Comparison of ENCODE assay signal across 8 cellular contexts in the genomic region with DNA sequence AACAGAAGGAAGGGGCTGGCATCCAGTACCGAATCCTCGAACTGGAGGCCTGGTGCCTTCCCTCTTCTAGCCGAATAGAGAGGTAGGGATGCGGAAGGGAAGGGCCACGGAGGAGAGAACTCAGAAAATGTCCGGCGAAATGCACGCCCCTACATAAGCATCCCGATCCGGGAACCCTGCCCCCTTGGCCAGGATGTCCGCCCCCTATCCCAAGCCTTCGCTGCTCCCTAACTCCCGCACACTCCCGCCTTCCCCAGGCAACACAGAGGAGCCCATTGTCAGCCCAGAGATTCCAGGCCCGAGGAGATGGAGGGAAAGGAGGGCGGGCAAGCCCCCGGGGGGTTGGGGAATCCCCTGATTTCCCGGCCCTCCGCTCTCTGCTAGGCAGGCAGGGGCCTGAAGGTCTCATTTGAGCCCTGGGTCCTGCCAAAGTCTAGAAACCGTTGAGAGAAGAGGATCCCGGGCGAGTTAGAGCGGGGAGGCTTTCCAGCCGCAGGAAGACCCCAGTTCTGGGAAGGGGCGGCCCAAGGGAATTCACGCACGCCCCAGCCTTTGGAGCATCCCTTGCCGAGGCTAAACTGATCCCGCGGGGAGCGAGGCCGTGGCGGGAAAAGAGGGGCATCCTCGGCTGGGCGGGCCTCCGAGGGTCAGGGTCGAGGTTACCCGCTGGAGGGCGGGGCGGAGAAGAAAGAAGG. TPM values are rescaled to one million over a fixed set of nuclear protein-coding genes. Genes with fewer than 3 reads are reported as not detected.
DNase-seq lines count a peak whose midpoint lies in the region; ATAC-seq, FAIRE-seq and TF ChIP-seq lines count a peak whose summit lies in the region.

No MANE protein-coding gene starts in this region.

- POLR2A ChIA-PET in H1 (lab: Charles Lee; ENCODE audit: partially characterized antibody), result interaction anchor here (0.9 to 12.4 kb wide), 18 partner anchors 10 to 195 kb away, joined by 3 to 245 read pairs (median 5); partner anchors contain the start of genes RNASE8, TMEM253 and ZNF219

- H2BK15ac ChIP-seq in H1 (ENCODE audit: low read length), result no peak overlapping the region; the same call in 1 of the 2 replicates

- H3K4me3 ChIP-seq in H1 (ENCODE audit: extremely low read depth in 1 of 4, insufficient read depth in 2 of 4, low read depth in 3 of 4, low read length in 4 of 4) (peak overlapping the region; percentile 52 to 98 (median 82)), mesodermal cell (ENCODE audit: extremely low read depth, insufficient read depth, low read length, poor library complexity, severe bottlenecking) (peak overlapping the region; percentile 74), tibial nerve (peak overlapping the region; percentile 54 to 88 (median 74))

- no peak for TF ChIP-seq CTCF in H1 (IDR thresholded peaks at IDR 0.05; ENCODE audit: control extremely low read depth in 1 of 3, insufficient read depth in 1 of 3, low read depth in 1 of 3, low read length in 3 of 3)
- peak in 2 of 5 experiments; percentile 7 to 13 for TF ChIP-seq CTCF in tibial nerve (IDR thresholded peaks at IDR 0.05)

- CTCF ChIA-PET in H1 (lab: Charles Lee; ENCODE audit: partially characterized antibody), result interaction anchor here (1.1 to 6.6 kb wide), 23 partner anchors 13 to 98 kb away, joined by 3 to 110 read pairs (median 8); partner anchors contain the start of genes NDRG2, RNASE8, TMEM253 and ZNF219

- TF ChIP-seq EP300 in H1 (IDR thresholded peaks at IDR 0.05; ENCODE audit: borderline replicate concordance in 1 of 2, low read depth in 2 of 2, low read length in 2 of 2) (no peak), tibial nerve (IDR thresholded peaks at IDR 0.05) (peak in 1 of 2 donors; percentile 67)

- peak in 1 of 2 experiments; percentile 16; a peak in 1 of 3 replicates for TF ChIP-seq POLR2A in H1 (IDR thresholded peaks at IDR 0.05; ENCODE audit: control extremely low read depth in 1 of 2, low read depth in 2 of 2, low read length in 2 of 2)
- no peak for TF ChIP-seq POLR2A in tibial nerve (IDR thresholded peaks at IDR 0.05)

- peak overlapping the region; percentile 80 for H4K5ac ChIP-seq in H1 (ENCODE audit: insufficient read length, low read depth, low read length)

- no peak for FAIRE-seq in H1 (lab: Jason Lieb, UNC)

- H3K27ac ChIP-seq in H1 (ENCODE audit: low read depth, low read length) (peak overlapping the region; percentile 71; the same call in 1 of the 2 replicates), mesodermal cell (ENCODE audit: low read depth, low read length, severe bottlenecking) (peak overlapping the region; percentile 91), tibial nerve (peak overlapping the region; percentile 81 to 97 (median 94))

- H3K27me3 ChIP-seq in H1 (replicated peaks in 1 of 4; ENCODE audit: control insufficient read depth in 3 of 4, extremely low read depth in 1 of 4, insufficient read depth in 3 of 4, low read length in 3 of 4) (peaks cover 0 to 4% (median 0%) of the 10 kb centered on the region in 4 experiments; a peak in 3 of 7 replicates), tibial nerve (no peaks in the 10 kb centered on the region)

- H3K4me2 ChIP-seq in H1 (ENCODE audit: insufficient read depth in 1 of 2, low read depth in 2 of 2, low read length in 2 of 2), result peak overlapping the region; percentile 94 to 96

- H3K14ac ChIP-seq in H1 (ENCODE audit: insufficient read length), result no peak overlapping the region

- no peak overlapping the region for H2AFZ ChIP-seq in H1 (ENCODE audit: low read length)

- H2BK20ac ChIP-seq in H1 (ENCODE audit: low read length), result no peak overlapping the region

- no peak for TF ChIP-seq RAD21 in H1 (IDR thresholded peaks at IDR 0.05 in 1 of 2, conservative IDR thresholded peaks at IDR 0.05 in 1 of 2; ENCODE audit: low read depth in 2 of 2, low read length in 2 of 2)

- H2BK12ac ChIP-seq in H1 (ENCODE audit: low read depth, low read length), result no peak overlapping the region

- ATAC-seq in GM21526 (IDR thresholded peaks at IDR 0.05; ENCODE audit: low FRiP score, unreplicated experiment), result no peak

- peak overlapping the region; percentile 85 for H4K8ac ChIP-seq in H1 (ENCODE audit: extremely low read depth, insufficient read depth, low read length)

- H3K9me3 ChIP-seq in H1 (ENCODE audit: insufficient read depth in 2 of 2, low read depth in 1 of 2, low read length in 1 of 2) (no peaks in the 10 kb centered on the region), mesodermal cell (ENCODE audit: control insufficient read depth, low read length) (no peaks in the 10 kb centered on the region), tibial nerve (no peaks in the 10 kb centered on the region)

- peak overlapping the region; percentile 61 for H4K91ac ChIP-seq in H1 (replicated peaks; ENCODE audit: insufficient read length, low read length)

- H3K4ac ChIP-seq in H1 (replicated peaks; ENCODE audit: insufficient read length, low read depth, low read length), result peak overlapping the region; percentile 88

- peak overlapping the region; percentile 71; the same call in 1 of the 2 replicates for H2BK5ac ChIP-seq in H1 (ENCODE audit: low read depth, low read length)

- H3K79me1 ChIP-seq in H1 (ENCODE audit: low read depth, low read length), result no peaks in the 10 kb centered on the region

- peaks cover 0 to 13% of the 10 kb centered on the region in 2 experiments; a peak in 2 of 4 replicates for H3K79me2 ChIP-seq in H1 (ENCODE audit: control insufficient read depth in 1 of 2, insufficient read depth in 2 of 2, low read length in 2 of 2)

- 1% methylated on average over 28 of the region's 40 CpGs; no CpG with 5 or more reads in 1 of the 2 experiments for WGBS in H1 (ENCODE audit: extremely low coverage in 1 of 2, insufficient coverage in 1 of 2, insufficient read length in 1 of 2, insufficient replicate concordance in 2 of 2, low coverage in 1 of 2, low lambda C conversion rate in 2 of 2, missing lambda C conversion rate in 1 of 2), 2 experiments
- 0 to 1% methylated on average over 33 of the region's 40 CpGs for WGBS in mesodermal cell (ENCODE audit: insufficient coverage in 2 of 2), 2 experiments
- WGBS in tibial nerve, 2 donors, result 1% methylated on average over 32 to 36 of the region's 40 CpGs

- H3K9ac ChIP-seq in H1 (replicated peaks in 1 of 4; ENCODE audit: extremely low read depth in 1 of 4, low read depth in 3 of 4, low read length in 3 of 4), result peak overlapping the region; percentile 66 to 76 (median 72)

- peaks cover 25% of the 10 kb centered on the region; the same call in 1 of the 2 replicates for H3K23me2 ChIP-seq in H1 (ENCODE audit: low read depth, low read length)

- peak; percentile 71 for DNase-seq in activated effector memory CD4-positive, alpha-beta T cell treated with anti-CD3 and anti-CD28 coated beads, Interleukin-2, amount 50 U/mL, for 16 hours
- no peak for DNase-seq in activated effector memory CD4-positive, alpha-beta T cell treated with Interleukin-2 at 50 U/mL for 16 hours
- DNase-seq in SK-MEL-5 (ENCODE audit: low read depth, low spot score) (peak; percentile 45), H1 (ENCODE audit: low read depth in 1 of 2, low spot score in 2 of 2) (peak in 1 of 2 experiments; percentile 81), tibial nerve (ENCODE audit: low spot score in 2 of 2) (peak in 1 of 2 donors; percentile 39), NCI-H1048 (lab: John Stamatoyannopoulos, UW) (no peak)

- peaks cover 9 to 14% (median 10%) of the 10 kb centered on the region in 4 experiments; a peak in 5 of 8 replicates for H3K36me3 ChIP-seq in H1 (ENCODE audit: control insufficient read depth in 2 of 4, insufficient read depth in 4 of 4, low read length in 3 of 4)
- peaks cover 21% of the 10 kb centered on the region for H3K36me3 ChIP-seq in mesodermal cell (ENCODE audit: control insufficient read depth, insufficient read depth, low read length)
- peaks cover 0 to 8% (median 0%) of the 10 kb centered on the region in 3 donors for H3K36me3 ChIP-seq in tibial nerve

- in situ Hi-C loops in SK-MEL-5 (cut with HindIII; ENCODE audit: low pct_unique_long_range_greater_than_20kb, low sequenced_read_pairs), result no loop called here

- peak overlapping the region; percentile 71 for H3K56ac ChIP-seq in H1 (replicated peaks; ENCODE audit: insufficient read length, low read depth, low read length)

- H3K4me1 ChIP-seq in H1 (replicated peaks in 1 of 4; ENCODE audit: control insufficient read depth in 3 of 4, insufficient read depth in 4 of 4, low read length in 3 of 4) (peaks cover 3 to 14% (median 8%) of the 10 kb centered on the region in 4 experiments), mesodermal cell (ENCODE audit: control insufficient read depth, insufficient read depth, low read length, poor library complexity, severe bottlenecking) (peaks cover 9% of the 10 kb centered on the region), tibial nerve (peaks cover 0 to 50% (median 32%) of the 10 kb centered on the region in 4 donors)

- no peak overlapping the region for H2AK5ac ChIP-seq in H1 (ENCODE audit: low read depth, low read length)

- H3K18ac ChIP-seq in H1 (ENCODE audit: extremely low read depth, low read length), result peak overlapping the region; percentile 83; the same call in 1 of the 2 replicates

- peaks cover under 1 to 2% of the 10 kb centered on the region in 2 experiments for H4K20me1 ChIP-seq in H1 (replicated peaks in 1 of 2; ENCODE audit: control insufficient read depth in 1 of 2, insufficient read depth in 2 of 2, low read length in 2 of 2)

- peak overlapping the region; percentile 52 for H3K23ac ChIP-seq in H1 (ENCODE audit: insufficient read length)

- no peak overlapping the region for H2BK120ac ChIP-seq in H1 (replicated peaks; ENCODE audit: low read depth, low read length)

RNA-seq across cellular contexts. Expression of gene ARHGEF40, which starts 0.6 kb away (rescaled TPM):
- total RNA-seq in SK-MEL-5 (2014; rRNA removed; shearing (Covaris generic)), result 16.0 and 19.7 TPM in 2 replicates
- 26.1 and 28.5 TPM in 2 replicates for polyA plus RNA-seq in SK-MEL-5 (2015; cell fraction: cytosol; rRNA removed)
- polyA plus RNA-seq in SK-MEL-5 (2015; cell fraction: nucleus; rRNA removed), result 64.7 and 65.0 TPM in 2 replicates
- total RNA-seq in H1 (2021; fragmentation: NEBNext Ultra II Directional; extraction: Animal tissue kit (Norgen Biotek cat#: 25700)), result 49.5 and 53.1 TPM in 2 replicates
- 99.6 and 101 TPM in 2 replicates for polyA plus RNA-seq in H1 (2011; rRNA removed)
- polyA plus RNA-seq in H1 (2011; cell fraction: cytosol; rRNA removed), result 59.7 TPM
- 228 TPM for polyA plus RNA-seq in H1 (2011; cell fraction: nucleus; rRNA removed)
- polyA plus RNA-seq in H1 (2012, experiment 1 of 2), result 38.9 to 57.5 TPM (median 53.8 TPM) in 4 replicates
- 42.3 TPM for polyA plus RNA-seq in H1 (2012, experiment 2 of 2)
- 27.6 TPM for polyA plus RNA-seq in H1 (2013, experiment 1 of 2)
- 24.6 TPM for polyA plus RNA-seq in H1 (2013, experiment 2 of 2)
- polyA minus RNA-seq in H1 (2011; rRNA and poly(A)+ RNA removed), result 61.6 and 73.8 TPM in 2 replicates
- polyA minus RNA-seq in H1 (2011; cell fraction: cytosol; rRNA and poly(A)+ RNA removed), result 34.4 TPM
- 54.1 TPM for polyA minus RNA-seq in H1 (2011; cell fraction: nucleus; rRNA and poly(A)+ RNA removed)
- 60.7 TPM for polyA plus RNA-seq in mesodermal cell (2013, experiment 1 of 2)
- 49.3 TPM for polyA plus RNA-seq in mesodermal cell (2013, experiment 2 of 2)
- 100 to 1,000 TPM in 1 of 4 donors, 10 to 100 TPM in 3; 72.5 to 128 (median 80.9) TPM for total RNA-seq in tibial nerve

RNA-seq across cellular contexts. Expression of gene RNASE8, which starts 11.9 kb away (rescaled TPM):
- total RNA-seq in SK-MEL-5 (2014; rRNA removed; shearing (Covaris generic)), result not detected in 2 replicates
- not detected in 2 replicates for polyA plus RNA-seq in SK-MEL-5 (2015; cell fraction: cytosol; rRNA removed)
- not detected in 2 replicates for polyA plus RNA-seq in SK-MEL-5 (2015; cell fraction: nucleus; rRNA removed)
- not detected in 2 replicates for total RNA-seq in H1 (2021; fragmentation: NEBNext Ultra II Directional; extraction: Animal tissue kit (Norgen Biotek cat#: 25700))
- polyA plus RNA-seq in H1 (2011; rRNA removed), result not detected in 2 replicates
- not detected for polyA plus RNA-seq in H1 (2011; cell fraction: cytosol; rRNA removed)
- polyA plus RNA-seq in H1 (2011; cell fraction: nucleus; rRNA removed), result not detected
- polyA plus RNA-seq in H1 (2012, experiment 1 of 2), result not detected in 4 replicates
- not detected for polyA plus RNA-seq in H1 (2012, experiment 2 of 2)
- polyA plus RNA-seq in H1 (2013, experiment 1 of 2), result not detected
- polyA plus RNA-seq in H1 (2013, experiment 2 of 2), result not detected
- not detected in 2 replicates for polyA minus RNA-seq in H1 (2011; rRNA and poly(A)+ RNA removed)
- not detected for polyA minus RNA-seq in H1 (2011; cell fraction: cytosol; rRNA and poly(A)+ RNA removed)
- polyA minus RNA-seq in H1 (2011; cell fraction: nucleus; rRNA and poly(A)+ RNA removed), result not detected
- polyA plus RNA-seq in mesodermal cell (2013, experiment 1 of 2), result not detected
- not detected for polyA plus RNA-seq in mesodermal cell (2013, experiment 2 of 2)
- total RNA-seq in tibial nerve, result not detected

RNA-seq across cellular contexts. Expression of gene RNASE7, which starts 27.4 kb away (rescaled TPM):
- not detected in 2 replicates for total RNA-seq in SK-MEL-5 (2014; rRNA removed; shearing (Covaris generic))
- 0.76 TPM in 1 of 2 replicates, not detected in the other for polyA plus RNA-seq in SK-MEL-5 (2015; cell fraction: cytosol; rRNA removed)
- polyA plus RNA-seq in SK-MEL-5 (2015; cell fraction: nucleus; rRNA removed), result not detected in 2 replicates
- total RNA-seq in H1 (2021; fragmentation: NEBNext Ultra II Directional; extraction: Animal tissue kit (Norgen Biotek cat#: 25700)), result not detected in 2 replicates
- not detected in 2 replicates for polyA plus RNA-seq in H1 (2011; rRNA removed)
- polyA plus RNA-seq in H1 (2011; cell fraction: cytosol; rRNA removed), result not detected
- polyA plus RNA-seq in H1 (2011; cell fraction: nucleus; rRNA removed), result 0.13 TPM
- polyA plus RNA-seq in H1 (2012, experiment 1 of 2), result not detected in 4 replicates
- polyA plus RNA-seq in H1 (2012, experiment 2 of 2), result not detected
- polyA plus RNA-seq in H1 (2013, experiment 1 of 2), result 0.04 TPM
- not detected for polyA plus RNA-seq in H1 (2013, experiment 2 of 2)
- not detected in 2 replicates for polyA minus RNA-seq in H1 (2011; rRNA and poly(A)+ RNA removed)
- polyA minus RNA-seq in H1 (2011; cell fraction: cytosol; rRNA and poly(A)+ RNA removed), result not detected
- not detected for polyA minus RNA-seq in H1 (2011; cell fraction: nucleus; rRNA and poly(A)+ RNA removed)
- polyA plus RNA-seq in mesodermal cell (2013, experiment 1 of 2), result not detected
- polyA plus RNA-seq in mesodermal cell (2013, experiment 2 of 2), result not detected
- total RNA-seq in tibial nerve, result not detected

RNA-seq across cellular contexts. Expression of gene ZNF219, which starts 28.9 kb away (rescaled TPM):
- 5.5 and 5.9 TPM in 2 replicates for total RNA-seq in SK-MEL-5 (2014; rRNA removed; shearing (Covaris generic))
- polyA plus RNA-seq in SK-MEL-5 (2015; cell fraction: cytosol; rRNA removed), result 15.4 and 17.6 TPM in 2 replicates
- 34.6 and 47.0 TPM in 2 replicates for polyA plus RNA-seq in SK-MEL-5 (2015; cell fraction: nucleus; rRNA removed)
- 108 and 113 TPM in 2 replicates for total RNA-seq in H1 (2021; fragmentation: NEBNext Ultra II Directional; extraction: Animal tissue kit (Norgen Biotek cat#: 25700))
- 160 and 310 TPM in 2 replicates for polyA plus RNA-seq in H1 (2011; rRNA removed)
- polyA plus RNA-seq in H1 (2011; cell fraction: cytosol; rRNA removed), result 158 TPM
- polyA plus RNA-seq in H1 (2011; cell fraction: nucleus; rRNA removed), result 334 TPM
- 67.0 to 90.6 TPM (median 84.5 TPM) in 4 replicates for polyA plus RNA-seq in H1 (2012, experiment 1 of 2)
- 82.6 TPM for polyA plus RNA-seq in H1 (2012, experiment 2 of 2)
- 76.2 TPM for polyA plus RNA-seq in H1 (2013, experiment 1 of 2)
- polyA plus RNA-seq in H1 (2013, experiment 2 of 2), result 67.2 TPM
- 26.2 and 43.7 TPM in 2 replicates for polyA minus RNA-seq in H1 (2011; rRNA and poly(A)+ RNA removed)
- polyA minus RNA-seq in H1 (2011; cell fraction: cytosol; rRNA and poly(A)+ RNA removed), result 73.0 TPM
- polyA minus RNA-seq in H1 (2011; cell fraction: nucleus; rRNA and poly(A)+ RNA removed), result 124 TPM
- polyA plus RNA-seq in mesodermal cell (2013, experiment 1 of 2), result 37.2 TPM
- 29.2 TPM for polyA plus RNA-seq in mesodermal cell (2013, experiment 2 of 2)
- 10 to 100 TPM; 28.6 to 90.3 (median 34.9) TPM for total RNA-seq in tibial nerve

RNA-seq across cellular contexts. Expression of gene TMEM253, which starts 31.3 kb away (rescaled TPM):
- 0.11 TPM in 1 of 2 replicates, not detected in the other for total RNA-seq in SK-MEL-5 (2014; rRNA removed; shearing (Covaris generic))
- polyA plus RNA-seq in SK-MEL-5 (2015; cell fraction: cytosol; rRNA removed), result 0.05 TPM in 1 of 2 replicates, not detected in the other
- polyA plus RNA-seq in SK-MEL-5 (2015; cell fraction: nucleus; rRNA removed), result not detected in 2 replicates
- total RNA-seq in H1 (2021; fragmentation: NEBNext Ultra II Directional; extraction: Animal tissue kit (Norgen Biotek cat#: 25700)), result 1.3 and 1.9 TPM in 2 replicates
- polyA plus RNA-seq in H1 (2011; rRNA removed), result 1.9 and 2.2 TPM in 2 replicates
- polyA plus RNA-seq in H1 (2011; cell fraction: cytosol; rRNA removed), result 2.2 TPM
- polyA plus RNA-seq in H1 (2011; cell fraction: nucleus; rRNA removed), result 3.2 TPM
- 1.9 to 3.0 TPM (median 2.2 TPM) in 4 replicates for polyA plus RNA-seq in H1 (2012, experiment 1 of 2)
- polyA plus RNA-seq in H1 (2012, experiment 2 of 2), result 1.8 TPM
- polyA plus RNA-seq in H1 (2013, experiment 1 of 2), result 1.6 TPM
- polyA plus RNA-seq in H1 (2013, experiment 2 of 2), result 1.5 TPM
- 0.85 and 2.2 TPM in 2 replicates for polyA minus RNA-seq in H1 (2011; rRNA and poly(A)+ RNA removed)
- polyA minus RNA-seq in H1 (2011; cell fraction: cytosol; rRNA and poly(A)+ RNA removed), result 2.5 TPM
- polyA minus RNA-seq in H1 (2011; cell fraction: nucleus; rRNA and poly(A)+ RNA removed), result 2.1 TPM
- polyA plus RNA-seq in mesodermal cell (2013, experiment 1 of 2), result 0.81 TPM
- 0.61 TPM for polyA plus RNA-seq in mesodermal cell (2013, experiment 2 of 2)
- total RNA-seq in tibial nerve, result under 1 TPM in 2 of 4 donors, not detected in 2; 0.44 to 0.63 TPM

Comparison
In these comparisons a context has a peak if more than half of its experiments do, and no peak if none do; other contexts are left out.
1. DNase-seq: peak in activated effector memory CD4-positive, alpha-beta T cell treated with anti-CD3 and anti-CD28 coated beads, Interleukin-2, amount 50 U/mL, for 16 hours (single experiment) and SK-MEL-5 (single experiment); none in activated effector memory CD4-positive, alpha-beta T cell treated with Interleukin-2 at 50 U/mL for 16 hours (single experiment) and NCI-H1048 (single experiment).
2. Peak in every context shown above with its lines, with median percentiles within 50 percentile points of each other: H3K27ac ChIP-seq and H3K4me3 ChIP-seq.